ENCODE assay signal across 8 cellular contexts in genomic region chr11:93740031-93740801, GRCh38. TPM values are rescaled to one million over a fixed set of nuclear protein-coding genes. Genes with fewer than 3 reads are reported as not detected.
DNase-seq lines count a peak whose midpoint lies in the region; ATAC-seq and TF ChIP-seq lines count a peak whose summit lies in the region.

No MANE protein-coding gene starts in this region.

- peak overlapping the region; percentile 99 for H3K4me3 Mint-ChIP-seq in endothelial cell (ENCODE audit: unreplicated experiment)

- no peaks in the 10 kb centered on the region for H3K27me3 ChIP-seq in WERI-Rb-1 (ENCODE audit: insufficient read depth, low read depth, severe bottlenecking)
- H3K27me3 ChIP-seq in neuron (ENCODE audit: insufficient read depth, low read length), result no peaks in the 10 kb centered on the region

- H3K4me3 ChIP-seq in WERI-Rb-1 (ENCODE audit: low read depth, low read length) (peak overlapping the region; percentile 100), neuron (ENCODE audit: low read length) (peak overlapping the region; percentile 96)

- peaks cover 46% of the 10 kb centered on the region for H3K36me3 Mint-ChIP-seq in endothelial cell (ENCODE audit: low read depth, unreplicated experiment)

- peaks cover 26% of the 10 kb centered on the region for H3K27me3 Mint-ChIP-seq in endothelial cell (ENCODE audit: unreplicated experiment)

- peak; percentile 11 for ATAC-seq in HG03432 (IDR thresholded peaks at IDR 0.05; ENCODE audit: unreplicated experiment)

- peak; percentile 78 for DNase-seq in DMS53 (lab: John Stamatoyannopoulos, UW)
- DNase-seq in WERI-Rb-1, result peak; percentile 17
- peak; percentile 30 for DNase-seq in endothelial cell (ENCODE audit: low spot score)
- DNase-seq in G401 (ENCODE audit: low spot score), result no peak
- no peak for DNase-seq in cerebellar cortex (ENCODE audit: low spot score)
- no peak for DNase-seq in mucosa of gallbladder (ENCODE audit: low spot score)

- H3K27ac ChIP-seq in WERI-Rb-1, result peak overlapping the region; percentile 86

- TF ChIP-seq CTCF in WERI-Rb-1 (IDR thresholded peaks at IDR 0.05; ENCODE audit: low read depth, low read length) (no peak), endothelial cell (IDR thresholded peaks at IDR 0.05; ENCODE audit: unreplicated experiment) (no peak)

- peaks cover 29% of the 10 kb centered on the region for H3K4me1 ChIP-seq in neuron (ENCODE audit: insufficient read depth, low read length)

- peak overlapping the region; percentile 100 for H3K27ac Mint-ChIP-seq in endothelial cell (ENCODE audit: unreplicated experiment)

- peaks cover 55% of the 10 kb centered on the region for H3K4me1 Mint-ChIP-seq in endothelial cell (ENCODE audit: unreplicated experiment)

- in situ Hi-C loops in G401 (cut with HindIII; ENCODE audit: low sequenced_read_pairs), result no loop called here

- peaks cover 56% of the 10 kb centered on the region for H3K36me3 ChIP-seq in WERI-Rb-1
- peaks cover 51% of the 10 kb centered on the region for H3K36me3 ChIP-seq in neuron (ENCODE audit: insufficient read depth, low read length)

- no peak overlapping the region for H2AFZ ChIP-seq in neuron (ENCODE audit: low read depth, low read length)

- no peaks in the 10 kb centered on the region for H3K9me3 ChIP-seq in WERI-Rb-1 (ENCODE audit: severe bottlenecking)
- H3K9me3 ChIP-seq in neuron (ENCODE audit: low read length), result no peaks in the 10 kb centered on the region

- H3K9me3 Mint-ChIP-seq in endothelial cell (ENCODE audit: unreplicated experiment), result no peaks in the 10 kb centered on the region

RNA-seq across cellular contexts. Expression of gene TAF1D, which starts 1.1 kb away (rescaled TPM):
- total RNA-seq in endothelial cell (ENCODE audit: unreplicated experiment) (131 TPM), mucosa of gallbladder (85.1 TPM)
- total RNA-seq in G401 (2014; rRNA removed; shearing (Covaris generic)), result 108 and 182 TPM in 2 replicates

RNA-seq across cellular contexts. Expression of gene C11orf54, which starts 1.3 kb away (rescaled TPM):
- 23.1 TPM for total RNA-seq in endothelial cell (ENCODE audit: unreplicated experiment)
- 10.7 and 21.2 TPM in 2 replicates for total RNA-seq in G401 (2014; rRNA removed; shearing (Covaris generic))
- total RNA-seq in mucosa of gallbladder, result 124 TPM

RNA-seq across cellular contexts. Expression of gene MED17, which starts 43.9 kb away (rescaled TPM):
- total RNA-seq in endothelial cell (ENCODE audit: unreplicated experiment) (38.7 TPM), mucosa of gallbladder (36.5 TPM)
- 34.2 and 38.6 TPM in 2 replicates for total RNA-seq in G401 (2014; rRNA removed; shearing (Covaris generic))

Comparison
In these comparisons a context has a peak if more than half of its experiments do, and no peak if none do; other contexts are left out.
1. DNase-seq: peak in DMS53 (single experiment), WERI-Rb-1 (single experiment) and endothelial cell (single experiment); none in G401 (single experiment), cerebellar cortex (single experiment) and mucosa of gallbladder (single experiment).